14 cellular contexts compared by ENCODE assay signal in genomic region chr9:116234091-116234490, GRCh38.
DNase-seq lines count a peak whose midpoint lies in the region; ATAC-seq, FAIRE-seq and TF ChIP-seq lines count a peak whose summit lies in the region.
"Had no signal": no experiment of that assay in that cellular context is flagged by ENCODE, and none has a peak within 500 bp of the region (broad histone marks: within the 10 kb centered on the region; RNA-seq: fewer than 3 reads in every experiment).

No MANE protein-coding gene starts in this region.

- peak; percentile 92 for DNase-seq in ACHN
- peak; percentile 80 for DNase-seq in HK-2 (ENCODE audit: unreplicated experiment)
- peak; percentile 88 for DNase-seq in astrocyte of the hippocampus (ENCODE audit: low read depth, low spot score)
- DNase-seq in iris pigment epithelial cell (ENCODE audit: low read depth), result peak; percentile 93
- no peak for DNase-seq in D721Med (ENCODE audit: insufficient read length, low spot score)
- DNase-seq in NOMO-1 treated with dmso at 0.1 percent for 144 hours (lab: John Stamatoyannopoulos, UW; ENCODE audit: unreplicated experiment), result no peak
- DNase-seq in activated CD8-positive, alpha-beta memory T cell treated with anti-CD3 and anti-CD28 coated beads, Interleukin-2, amount 10 ng/mL, durations not matched to agents 7 days and 5 days, result no peak
- DNase-seq: CD4-positive, CD25-positive, alpha-beta regulatory T cell; NCI-H1694 treated with DMSO at 0.1 percent for 48 hours had no signal

- H3K36me3 Mint-ChIP-seq in activated CD8-positive, alpha-beta memory T cell treated with anti-CD3 and anti-CD28 coated beads, Interleukin-2, amount 10 ng/mL, durations not matched to agents 7 days and 5 days, result no peaks in the 10 kb centered on the region
- H3K36me3 Mint-ChIP-seq: CD4-positive, CD25-positive, alpha-beta regulatory T cell; WTC11 had no signal

- H3K4me3 Mint-ChIP-seq in activated CD8-positive, alpha-beta memory T cell treated with anti-CD3 and anti-CD28 coated beads, Interleukin-2, amount 10 ng/mL, durations not matched to agents 7 days and 5 days, result no peak overlapping the region
- H3K4me3 Mint-ChIP-seq: activated T-helper 17 cell treated with anti-CD3 and anti-CD28 coated beads, Interleukin-2, amount 50 U/mL, for 72 hours; CD4-positive, CD25-positive, alpha-beta regulatory T cell; dendritic cell treated with granulocyte-macrophage colony-stimulating factor and Interleukin-4, amounts not matched to agents 40 ng/mL and 50 ng/mL, for 4 days; type B pancreatic cell; WTC11 had no signal

- CTCF ChIA-PET in activated CD8-positive, alpha-beta memory T cell treated with anti-CD3 and anti-CD28 coated beads, Interleukin-2, amount 10 ng/mL, durations not matched to agents 7 days and 5 days (lab: Charles Lee), result no interaction called here

- H3K4me1 Mint-ChIP-seq in activated CD8-positive, alpha-beta memory T cell treated with anti-CD3 and anti-CD28 coated beads, Interleukin-2, amount 10 ng/mL, durations not matched to agents 7 days and 5 days, result no peaks in the 10 kb centered on the region
- H3K4me1 Mint-ChIP-seq: activated T-helper 17 cell treated with anti-CD3 and anti-CD28 coated beads, Interleukin-2, amount 50 U/mL, for 72 hours; CD4-positive, CD25-positive, alpha-beta regulatory T cell; WTC11 had no signal

- H3K27me3 Mint-ChIP-seq in activated CD8-positive, alpha-beta memory T cell treated with anti-CD3 and anti-CD28 coated beads, Interleukin-2, amount 10 ng/mL, durations not matched to agents 7 days and 5 days, result no peaks in the 10 kb centered on the region
- H3K27me3 Mint-ChIP-seq: CD4-positive, CD25-positive, alpha-beta regulatory T cell; dendritic cell treated with granulocyte-macrophage colony-stimulating factor and Interleukin-4, amounts not matched to agents 40 ng/mL and 50 ng/mL, for 4 days had no signal

- no peak for TF ChIP-seq CTCF in D721Med (IDR thresholded peaks at IDR 0.05; ENCODE audit: insufficient read depth, missing control alignments)

- H3K9me3 Mint-ChIP-seq in activated CD8-positive, alpha-beta memory T cell treated with anti-CD3 and anti-CD28 coated beads, Interleukin-2, amount 10 ng/mL, durations not matched to agents 7 days and 5 days (ENCODE audit: low read depth), result no peaks in the 10 kb centered on the region
- H3K9me3 Mint-ChIP-seq: activated T-helper 17 cell treated with anti-CD3 and anti-CD28 coated beads, Interleukin-2, amount 50 U/mL, for 72 hours; dendritic cell treated with granulocyte-macrophage colony-stimulating factor and Interleukin-4, amounts not matched to agents 40 ng/mL and 50 ng/mL, for 4 days; type B pancreatic cell; WTC11 had no signal

- no peak overlapping the region for H3K27ac Mint-ChIP-seq in activated CD8-positive, alpha-beta memory T cell treated with anti-CD3 and anti-CD28 coated beads, Interleukin-2, amount 10 ng/mL, durations not matched to agents 7 days and 5 days
- H3K27ac Mint-ChIP-seq: activated T-helper 17 cell treated with anti-CD3 and anti-CD28 coated beads, Interleukin-2, amount 50 U/mL, for 72 hours; CD4-positive, CD25-positive, alpha-beta regulatory T cell; dendritic cell treated with granulocyte-macrophage colony-stimulating factor and Interleukin-4, amounts not matched to agents 40 ng/mL and 50 ng/mL, for 4 days; type B pancreatic cell; WTC11 had no signal

- no peak for ATAC-seq in GM18873 (IDR thresholded peaks at IDR 0.05; ENCODE audit: low FRiP score, unreplicated experiment)
- no peak for ATAC-seq in activated CD8-positive, alpha-beta memory T cell treated with anti-CD3 and anti-CD28 coated beads, Interleukin-2, amount 10 ng/mL, durations not matched to agents 7 days and 5 days
- ATAC-seq: activated T-helper 17 cell treated with anti-CD3 and anti-CD28 coated beads, Interleukin-2, amount 50 U/mL, for 72 hours; WTC11 had no signal

- FAIRE-seq in D721Med (lab: Jason Lieb, UNC), result no peak

- in situ Hi-C loops in ACHN (cut with HindIII; ENCODE audit: low pct_ligation_motif_present, low pct_unique_long_range_greater_than_20kb, low sequenced_read_pairs), result no loop called here

Comparison
In these comparisons a context has a peak if more than half of its experiments do, and no peak if none do; other contexts are left out.
1. DNase-seq: peak in ACHN (single experiment), HK-2 (single experiment), astrocyte of the hippocampus (single experiment) and iris pigment epithelial cell (single experiment); none in D721Med (single experiment), NOMO-1 treated with dmso at 0.1 percent for 144 hours (single experiment) and activated CD8-positive, alpha-beta memory T cell treated with anti-CD3 and anti-CD28 coated beads, Interleukin-2, amount 10 ng/mL, durations not matched to agents 7 days and 5 days (single experiment).